In the genomic region with DNA sequence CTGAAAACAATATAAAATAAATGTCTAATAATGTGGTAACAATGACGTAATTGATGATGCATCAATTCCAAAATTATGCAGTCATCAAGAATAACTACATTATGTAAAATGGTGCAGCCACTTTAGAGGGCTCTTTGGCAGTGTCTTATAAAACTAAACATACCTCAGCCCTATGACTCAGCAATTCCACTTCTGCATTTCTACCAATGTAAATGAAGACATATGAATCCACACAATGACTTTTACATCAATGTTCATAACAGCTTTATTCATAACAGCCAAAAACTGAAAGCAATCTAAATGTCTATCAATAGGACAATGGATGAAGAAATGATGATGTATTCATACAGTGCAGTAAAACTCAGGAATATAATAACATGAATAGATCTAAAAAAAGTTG, we compare ENCODE assay signal across 11 cellular contexts.
DNase-seq lines count a peak whose midpoint lies in the region; ATAC-seq and TF ChIP-seq lines count a peak whose summit lies in the region.
"Had no signal": no experiment of that assay in that cellular context is flagged by ENCODE, and none has a peak within 500 bp of the region (broad histone marks: within the 10 kb centered on the region; RNA-seq: fewer than 3 reads in every experiment).

No MANE protein-coding gene starts in this region.

- no peak for TF ChIP-seq CTCF in esophagus squamous epithelium (IDR thresholded peaks at IDR 0.05)
- TF ChIP-seq CTCF in gastroesophageal sphincter (IDR thresholded peaks at IDR 0.05), result no peak

- H3K27me3 ChIP-seq in esophagus squamous epithelium, result no peaks in the 10 kb centered on the region
- no peaks in the 10 kb centered on the region for H3K27me3 ChIP-seq in gastroesophageal sphincter
- H3K27me3 ChIP-seq: testis had no signal

- intact Hi-C loops in esophagus squamous epithelium (cut with DNase I), result no loop called here

- no peak overlapping the region for H3K4me3 ChIP-seq in esophagus squamous epithelium
- no peak overlapping the region for H3K4me3 ChIP-seq in gastroesophageal sphincter
- H3K4me3 ChIP-seq: testis had no signal

- H3K9me3 ChIP-seq in esophagus squamous epithelium (no peaks in the 10 kb centered on the region), gastroesophageal sphincter (no peaks in the 10 kb centered on the region)
- H3K9me3 ChIP-seq: testis had no signal

- H3K27ac ChIP-seq in esophagus squamous epithelium (no peak overlapping the region), gastroesophageal sphincter (no peak overlapping the region)
- H3K27ac ChIP-seq: testis, WERI-Rb-1 had no signal

- no peak for TF ChIP-seq EP300 in gastroesophageal sphincter (IDR thresholded peaks at IDR 0.05)

- TF ChIP-seq POLR2A in esophagus squamous epithelium (IDR thresholded peaks at IDR 0.05) (no peak), gastroesophageal sphincter (IDR thresholded peaks at IDR 0.05) (no peak)

- ATAC-seq in HG02588 (IDR thresholded peaks at IDR 0.05; ENCODE audit: unreplicated experiment) (peak; percentile 49), gastroesophageal sphincter (no peak)

- H3K36me3 ChIP-seq in esophagus squamous epithelium (no peaks in the 10 kb centered on the region), gastroesophageal sphincter (no peaks in the 10 kb centered on the region)
- H3K36me3 ChIP-seq: WERI-Rb-1 had no signal

- 26 to 53% methylated on average over 1 of the region's 1 CpG for WGBS in esophagus squamous epithelium, 2 donors
- WGBS in gastroesophageal sphincter (ENCODE audit: low coverage in 1 of 2), 2 donors, result 0 to 25% methylated on average over 1 of the region's 1 CpG

- H3K4me1 ChIP-seq in esophagus squamous epithelium (no peaks in the 10 kb centered on the region), gastroesophageal sphincter (peaks cover 0 to 20% (median 0%) of the 10 kb centered on the region in 3 donors)
- H3K4me1 ChIP-seq: testis had no signal

- peak; percentile 69 to 80 for DNase-seq in AML-193 (lab: John Stamatoyannopoulos, UW)
- DNase-seq in NCI-H226, result peak; percentile 10
- peak; percentile 63 for DNase-seq in dedifferentiated amniotic fluid mesenchymal stem cell (ENCODE audit: extremely low spot score)
- DNase-seq in occipital lobe (lab: John Stamatoyannopoulos, UW), result no peak
- no peak for DNase-seq in activated CD4-positive, alpha-beta T cell treated with anti-CD3 and anti-CD28 coated beads, Interleukin-2, amount 50 U/mL, for 48 hours
- no peak for DNase-seq in esophagus squamous epithelium (lab: John Stamatoyannopoulos, UW)
- DNase-seq: NCI-H187 treated with DMSO at 0.1 percent for 48 hours, testis, WERI-Rb-1 had no signal

Comparison
In these comparisons a context has a peak if more than half of its experiments do, and no peak if none do; other contexts are left out.
1. DNase-seq: peak in AML-193 (2 of 2), NCI-H226 (single experiment) and dedifferentiated amniotic fluid mesenchymal stem cell (single experiment); none in occipital lobe (single experiment), activated CD4-positive, alpha-beta T cell treated with anti-CD3 and anti-CD28 coated beads, Interleukin-2, amount 50 U/mL, for 48 hours (0 of 2) and esophagus squamous epithelium (single experiment).